In genomic region chr15:75335705-75336355, GRCh38 we compare ENCODE assay signal across 8 cellular contexts. TPM values are rescaled to one million over a fixed set of nuclear protein-coding genes. Genes with fewer than 3 reads are reported as not detected.
DNase-seq lines count a peak whose midpoint lies in the region; ATAC-seq and TF ChIP-seq lines count a peak whose summit lies in the region.

COMMD4 (plus strand) TSS chr15:75336063; CDS start chr15:75336090, 27 bp downstream.

- H3K79me2 ChIP-seq in DOHH2 (ENCODE audit: control insufficient read depth, low read length) (peaks cover 9% of the 10 kb centered on the region), smooth muscle cell (ENCODE audit: low read depth) (peaks cover 6% of the 10 kb centered on the region)

- TF ChIP-seq CTCF in DOHH2 (IDR thresholded peaks at IDR 0.05; ENCODE audit: low read depth, low read length, poor library complexity, severe bottlenecking) (no peak), smooth muscle cell (IDR thresholded peaks at IDR 0.05; ENCODE audit: borderline replicate concordance, insufficient read depth, poor library complexity, severe bottlenecking) (no peak)

- H2AFZ ChIP-seq in smooth muscle cell (ENCODE audit: low read depth): peak within 1 kb of the TSS; percentile 84

- no peaks in the 10 kb centered on the region for H3K27me3 ChIP-seq in DOHH2 (ENCODE audit: control insufficient read depth, low read length)
- no peaks in the 10 kb centered on the region for H3K27me3 ChIP-seq in smooth muscle cell (ENCODE audit: low read depth)

- peaks cover 5 to 7% (median 5%) of the 10 kb centered on the region in 3 donors for H3K36me3 Mint-ChIP-seq in immature natural killer cell

- H3K27ac ChIP-seq in DOHH2 (ENCODE audit: low read depth, low read length): no peak within 1 kb of the TSS
- H3K27ac ChIP-seq in smooth muscle cell (ENCODE audit: low read depth): peak within 1 kb of the TSS; percentile 47

- ATAC-seq in HG02678 (IDR thresholded peaks at IDR 0.05; ENCODE audit: unreplicated experiment): peak; percentile 76
- no peak for ATAC-seq in HG03108 (IDR thresholded peaks at IDR 0.05; ENCODE audit: unreplicated experiment)

- H3K4me1 Mint-ChIP-seq in immature natural killer cell: peaks cover 44 to 50% of the 10 kb centered on the region in 2 donors

- peaks cover 12 to 24% (median 16%) of the 10 kb centered on the region in 3 donors for H3K27me3 Mint-ChIP-seq in immature natural killer cell (ENCODE audit: low read depth in 3 of 3)

- H3K9me3 ChIP-seq in DOHH2 (ENCODE audit: control insufficient read depth, insufficient read depth, low read length): no peaks in the 10 kb centered on the region
- H3K9me3 ChIP-seq in smooth muscle cell (replicated peaks; ENCODE audit: low read depth): no peaks in the 10 kb centered on the region

- WGBS in smooth muscle cell (ENCODE audit: low lambda C conversion rate): 2% methylated on average over 33 of the region's 42 CpGs

- peaks cover 4% of the 10 kb centered on the region; the same call in 1 of the 2 replicates for H3F3A ChIP-seq in DOHH2 (ENCODE audit: control insufficient read depth, insufficient read depth)
- no peaks in the 10 kb centered on the region for H3F3A ChIP-seq in smooth muscle cell (ENCODE audit: low read depth)

- DNase-seq in NCI-H2227 treated with DMSO at 0.1 percent for 48 hours (lab: John Stamatoyannopoulos, UW): peak; percentile 82
- peak; percentile 28 to 77 (median 49) for DNase-seq in activated CD4-positive, CD25-positive, alpha-beta regulatory T cell (lab: John Stamatoyannopoulos, UW)
- peak; percentile 59 for DNase-seq in central memory CD4-positive, alpha-beta T cell
- peak; percentile 73 to 77 (median 73) for DNase-seq in immature natural killer cell
- DNase-seq in smooth muscle cell (lab: John Stamatoyannopoulos, UW; ENCODE audit: unreplicated experiment): peak; percentile 75

- no peaks in the 10 kb centered on the region for H3K9me3 Mint-ChIP-seq in immature natural killer cell

- peak within 1 kb of the TSS; percentile 84 for H3K9ac ChIP-seq in smooth muscle cell (ENCODE audit: low read depth)

- H3K4me3 Mint-ChIP-seq in immature natural killer cell: peak within 1 kb of the TSS; percentile 93 to 95 (median 94)

- peak within 1 kb of the TSS; percentile 68 to 95 (median 91) for H3K27ac Mint-ChIP-seq in immature natural killer cell

- H4K20me1 ChIP-seq in DOHH2 (ENCODE audit: control insufficient read depth, insufficient read depth, low read depth, low read length) (no peaks in the 10 kb centered on the region), smooth muscle cell (ENCODE audit: low read depth) (no peaks in the 10 kb centered on the region)

- H3K4me3 ChIP-seq in DOHH2 (ENCODE audit: low read length) (peak within 1 kb of the TSS; percentile 82), smooth muscle cell (peak within 1 kb of the TSS; percentile 82)

- H3K4me2 ChIP-seq in DOHH2 (ENCODE audit: low read length) (peak within 1 kb of the TSS; percentile 88), smooth muscle cell (peak within 1 kb of the TSS; percentile 96)

- no peaks in the 10 kb centered on the region for H3K9me2 ChIP-seq in DOHH2 (replicated peaks; ENCODE audit: control insufficient read depth, low read length)

- H3K4me1 ChIP-seq in DOHH2 (ENCODE audit: control insufficient read depth, low read length): peaks cover 14% of the 10 kb centered on the region
- H3K4me1 ChIP-seq in smooth muscle cell (ENCODE audit: low read depth): peaks cover 8% of the 10 kb centered on the region

- H3K36me3 ChIP-seq in DOHH2 (ENCODE audit: control insufficient read depth, low read length) (no peaks in the 10 kb centered on the region; the same call in 1 of the 2 replicates), smooth muscle cell (ENCODE audit: low read depth) (no peaks in the 10 kb centered on the region)

RNA-seq across cellular contexts. Expression of gene COMMD4, which starts in this region (rescaled TPM):
- 100 to 1,000 TPM in 1 of 3 donors, 10 to 100 TPM in 2; 83.4 to 103 (median 94.4) TPM for polyA plus RNA-seq in immature natural killer cell
- 39.7 and 48.9 TPM in 2 replicates for total RNA-seq in smooth muscle cell
- 67.1 and 72.4 TPM in 2 replicates for polyA plus RNA-seq in smooth muscle cell
